ENCODE assay signal across 2 cellular contexts in genomic region chr2:68352651-68353386, GRCh38.
TF ChIP-seq lines count a peak whose summit lies in the region.

No MANE protein-coding gene starts in this region.

TF ChIP-seq in SK-N-SH, 30 proteins besides CTCF, POLR2A, EP300 and RAD21 (continued from another document):
- TF ChIP-seq, protein P1, sequence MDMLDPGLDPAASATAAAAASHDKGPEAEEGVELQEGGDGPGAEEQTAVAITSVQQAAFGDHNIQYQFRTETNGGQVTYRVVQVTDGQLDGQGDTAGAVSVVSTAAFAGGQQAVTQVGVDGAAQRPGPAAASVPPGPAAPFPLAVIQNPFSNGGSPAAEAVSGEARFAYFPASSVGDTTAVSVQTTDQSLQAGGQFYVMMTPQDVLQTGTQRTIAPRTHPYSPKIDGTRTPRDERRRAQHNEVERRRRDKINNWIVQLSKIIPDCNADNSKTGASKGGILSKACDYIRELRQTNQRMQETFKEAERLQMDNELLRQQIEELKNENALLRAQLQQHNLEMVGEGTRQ (IDR thresholded peaks at IDR 0.05; ENCODE audit: borderline replicate concordance, low read depth, low read length), result no peak
- no peak for TF ChIP-seq JUND (IDR thresholded peaks at IDR 0.05)
- TF ChIP-seq MAX (IDR thresholded peaks at IDR 0.05; ENCODE audit: low read depth), result no peak

TF ChIP-seq in SK-N-SH treated with all-trans-retinoic acid at 6 μM for 48 hours, 23 proteins besides CTCF, POLR2A, EP300 and RAD21 (continued from another document):
- TF ChIP-seq CREB5 (CRISPR knock-in tag; IDR thresholded peaks at IDR 0.05; ENCODE audit: low read depth), result no peak
- no peak for TF ChIP-seq CSDC2 (CRISPR knock-in tag; IDR thresholded peaks at IDR 0.05)
- TF ChIP-seq ISL1 (CRISPR knock-in tag; IDR thresholded peaks at IDR 0.05), result no peak
- no peak for TF ChIP-seq RARB (CRISPR knock-in tag; IDR thresholded peaks at IDR 0.05)
- TF ChIP-seq TCF4 (CRISPR knock-in tag; IDR thresholded peaks at IDR 0.05; ENCODE audit: borderline replicate concordance), result no peak
- no peak for TF ChIP-seq OSR1 (CRISPR knock-in tag; IDR thresholded peaks at IDR 0.05)
- TF ChIP-seq GLIS3 (CRISPR knock-in tag; IDR thresholded peaks at IDR 0.05), result no peak
- no peak for TF ChIP-seq TSHZ2 (CRISPR knock-in tag; IDR thresholded peaks at IDR 0.05)
- TF ChIP-seq, protein P2, sequence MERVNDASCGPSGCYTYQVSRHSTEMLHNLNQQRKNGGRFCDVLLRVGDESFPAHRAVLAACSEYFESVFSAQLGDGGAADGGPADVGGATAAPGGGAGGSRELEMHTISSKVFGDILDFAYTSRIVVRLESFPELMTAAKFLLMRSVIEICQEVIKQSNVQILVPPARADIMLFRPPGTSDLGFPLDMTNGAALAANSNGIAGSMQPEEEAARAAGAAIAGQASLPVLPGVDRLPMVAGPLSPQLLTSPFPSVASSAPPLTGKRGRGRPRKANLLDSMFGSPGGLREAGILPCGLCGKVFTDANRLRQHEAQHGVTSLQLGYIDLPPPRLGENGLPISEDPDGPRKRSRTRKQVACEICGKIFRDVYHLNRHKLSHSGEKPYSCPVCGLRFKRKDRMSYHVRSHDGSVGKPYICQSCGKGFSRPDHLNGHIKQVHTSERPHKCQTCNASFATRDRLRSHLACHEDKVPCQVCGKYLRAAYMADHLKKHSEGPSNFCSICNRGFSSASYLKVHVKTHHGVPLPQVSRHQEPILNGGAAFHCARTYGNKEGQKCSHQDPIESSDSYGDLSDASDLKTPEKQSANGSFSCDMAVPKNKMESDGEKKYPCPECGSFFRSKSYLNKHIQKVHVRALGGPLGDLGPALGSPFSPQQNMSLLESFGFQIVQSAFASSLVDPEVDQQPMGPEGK (CRISPR knock-in tag; IDR thresholded peaks at IDR 0.05; ENCODE audit: borderline replicate concordance), result no peak
